In genomic region chr5:146340260-146341081, GRCh38 we compare ENCODE assay signal across 8 cellular contexts. TPM values are rescaled to one million over a fixed set of nuclear protein-coding genes. Genes with fewer than 3 reads are reported as not detected.
DNase-seq lines count a peak whose midpoint lies in the region; ATAC-seq and TF ChIP-seq lines count a peak whose summit lies in the region.

No MANE protein-coding gene starts in this region.

- peaks cover 12% of the 10 kb centered on the region; the same call in 1 of the 2 replicates for H3K9me3 Mint-ChIP-seq in HFFc6
- H3K9me3 Mint-ChIP-seq in activated CD8-positive, alpha-beta T cell treated with anti-CD3 and anti-CD28 coated beads, Interleukin-2, amount 10 ng/mL, durations not matched to agents 7 days and 5 days (ENCODE audit: insufficient read depth), result no peaks in the 10 kb centered on the region

- no peaks in the 10 kb centered on the region for H3K9me3 ChIP-seq in A673 (ENCODE audit: low read depth, low read length, poor library complexity, severe bottlenecking)

- peaks cover 80% of the 10 kb centered on the region for H3K27me3 Mint-ChIP-seq in HFFc6 (ENCODE audit: insufficient read depth)
- H3K27me3 Mint-ChIP-seq in activated CD8-positive, alpha-beta T cell treated with anti-CD3 and anti-CD28 coated beads, Interleukin-2, amount 10 ng/mL, durations not matched to agents 7 days and 5 days (ENCODE audit: low read depth), result peaks cover 91% of the 10 kb centered on the region

- peak; percentile 80 for DNase-seq in A673 (ENCODE audit: low spot score)
- DNase-seq in HFFc6, result peak; percentile 32
- DNase-seq in activated CD8-positive, alpha-beta T cell treated with anti-CD3 and anti-CD28 coated beads, Interleukin-2, amount 10 ng/mL, durations not matched to agents 7 days and 5 days, result peak; percentile 70
- peak; percentile 61 for DNase-seq in hepatic stellate cell (ENCODE audit: low spot score)
- peak; percentile 27 for DNase-seq in stimulated activated CD4-positive, alpha-beta T cell treated with anti-CD3 and anti-CD28 coated beads, Interleukin-1b, Interleukin-23, amount 100 ng/mL, for 48 hours
- DNase-seq in NCI-H2196 (lab: John Stamatoyannopoulos, UW; ENCODE audit: unreplicated experiment), result no peak
- DNase-seq in amniotic stem cell (lab: John Stamatoyannopoulos, UW), result no peak

- H3K27ac Mint-ChIP-seq in HFFc6, result no peak overlapping the region
- peak overlapping the region; percentile 30 for H3K27ac Mint-ChIP-seq in activated CD8-positive, alpha-beta T cell treated with anti-CD3 and anti-CD28 coated beads, Interleukin-2, amount 10 ng/mL, durations not matched to agents 7 days and 5 days

- intact Hi-C loops in A673 (cut with micrococcal nuclease; ENCODE audit: unreplicated experiment), result no loop called here

- peaks cover 5% of the 10 kb centered on the region for H3K4me1 ChIP-seq in A673 (ENCODE audit: insufficient read depth, low read length, poor library complexity, severe bottlenecking)

- BruUV-seq in A673 (replicated peaks; lab: Mats Ljungman, UMichigan), result no TSS peak

- POLR2A ChIA-PET in A673 (lab: Charles Lee; ENCODE audit: low non-redundant PET), result no interaction called here
- POLR2A ChIA-PET in activated CD8-positive, alpha-beta T cell treated with anti-CD3 and anti-CD28 coated beads, Interleukin-2, amount 10 ng/mL, durations not matched to agents 7 days and 5 days (lab: Charles Lee), result no interaction called here

- no peaks in the 10 kb centered on the region for H3K36me3 Mint-ChIP-seq in HFFc6 (ENCODE audit: low read depth)
- peaks cover 11% of the 10 kb centered on the region for H3K36me3 Mint-ChIP-seq in activated CD8-positive, alpha-beta T cell treated with anti-CD3 and anti-CD28 coated beads, Interleukin-2, amount 10 ng/mL, durations not matched to agents 7 days and 5 days (ENCODE audit: low read depth)

- no peaks in the 10 kb centered on the region for H3K36me3 ChIP-seq in A673 (ENCODE audit: insufficient read depth, low read length, poor library complexity, severe bottlenecking)

- H3K4me3 ChIP-seq in A673 (ENCODE audit: low read depth, low read length, poor library complexity, severe bottlenecking), result no peak overlapping the region

- peaks cover 99% of the 10 kb centered on the region for H3K27me3 ChIP-seq in A673 (replicated peaks; ENCODE audit: insufficient read depth, low read depth, low read length, poor library complexity)

- no peak for ATAC-seq in activated CD8-positive, alpha-beta T cell treated with anti-CD3 and anti-CD28 coated beads, Interleukin-2, amount 10 ng/mL, durations not matched to agents 7 days and 5 days
- ATAC-seq in HG02642 (IDR thresholded peaks at IDR 0.05; ENCODE audit: poor library complexity, unreplicated experiment), result no peak

- H3K27ac ChIP-seq in A673 (ENCODE audit: low read depth, low read length, poor library complexity, severe bottlenecking), result no peak overlapping the region

- H3K4me3 Mint-ChIP-seq in HFFc6, result no peak overlapping the region
- peak overlapping the region; percentile 32 for H3K4me3 Mint-ChIP-seq in activated CD8-positive, alpha-beta T cell treated with anti-CD3 and anti-CD28 coated beads, Interleukin-2, amount 10 ng/mL, durations not matched to agents 7 days and 5 days

- no peaks in the 10 kb centered on the region; the same call in 1 of the 2 replicates for H3K4me1 Mint-ChIP-seq in HFFc6 (ENCODE audit: low read depth)
- peaks cover 13% of the 10 kb centered on the region for H3K4me1 Mint-ChIP-seq in activated CD8-positive, alpha-beta T cell treated with anti-CD3 and anti-CD28 coated beads, Interleukin-2, amount 10 ng/mL, durations not matched to agents 7 days and 5 days (ENCODE audit: low read depth)

- CTCF ChIA-PET in A673 (lab: Charles Lee), result no interaction called here
- CTCF ChIA-PET in activated CD8-positive, alpha-beta T cell treated with anti-CD3 and anti-CD28 coated beads, Interleukin-2, amount 10 ng/mL, durations not matched to agents 7 days and 5 days (lab: Charles Lee), result no interaction called here

- TF ChIP-seq CTCF in A673 (conservative IDR thresholded peaks at IDR 0.05; ENCODE audit: low read depth, low read length), result no peak
- no peak for TF ChIP-seq CTCF in HFFc6 (IDR thresholded peaks at IDR 0.05)

RNA-seq across cellular contexts. Expression of gene POU4F3, which starts 1.8 kb away (rescaled TPM):
- total RNA-seq in A673 (2021), result 0.11 and 0.13 TPM in 2 replicates
- total RNA-seq in HFFc6 (2021; fragmentation: NEBNext Ultra II Directional; extraction: Animal tissue kit (Norgen Biotek cat#: 25700)), result under 1 TPM in 1 of 6 experiments, not detected in 5; 0.07 TPM
- total RNA-seq in activated CD8-positive, alpha-beta T cell treated with anti-CD3 and anti-CD28 coated beads, Interleukin-2, amount 10 ng/mL, durations not matched to agents 7 days and 5 days, result under 1 TPM in 1 of 2 experiments, not detected in 1; 0.13 TPM

Comparison
In these comparisons a context has a peak if more than half of its experiments do, and no peak if none do; other contexts are left out.
1. DNase-seq: peak in A673 (single experiment), HFFc6 (single experiment), activated CD8-positive, alpha-beta T cell treated with anti-CD3 and anti-CD28 coated beads, Interleukin-2, amount 10 ng/mL, durations not matched to agents 7 days and 5 days (single experiment), hepatic stellate cell (single experiment) and stimulated activated CD4-positive, alpha-beta T cell treated with anti-CD3 and anti-CD28 coated beads, Interleukin-1b, Interleukin-23, amount 100 ng/mL, for 48 hours (single experiment); none in NCI-H2196 (single experiment) and amniotic stem cell (single experiment).